Comparison of ENCODE assay signal across 8 cellular contexts in the genomic region with DNA sequence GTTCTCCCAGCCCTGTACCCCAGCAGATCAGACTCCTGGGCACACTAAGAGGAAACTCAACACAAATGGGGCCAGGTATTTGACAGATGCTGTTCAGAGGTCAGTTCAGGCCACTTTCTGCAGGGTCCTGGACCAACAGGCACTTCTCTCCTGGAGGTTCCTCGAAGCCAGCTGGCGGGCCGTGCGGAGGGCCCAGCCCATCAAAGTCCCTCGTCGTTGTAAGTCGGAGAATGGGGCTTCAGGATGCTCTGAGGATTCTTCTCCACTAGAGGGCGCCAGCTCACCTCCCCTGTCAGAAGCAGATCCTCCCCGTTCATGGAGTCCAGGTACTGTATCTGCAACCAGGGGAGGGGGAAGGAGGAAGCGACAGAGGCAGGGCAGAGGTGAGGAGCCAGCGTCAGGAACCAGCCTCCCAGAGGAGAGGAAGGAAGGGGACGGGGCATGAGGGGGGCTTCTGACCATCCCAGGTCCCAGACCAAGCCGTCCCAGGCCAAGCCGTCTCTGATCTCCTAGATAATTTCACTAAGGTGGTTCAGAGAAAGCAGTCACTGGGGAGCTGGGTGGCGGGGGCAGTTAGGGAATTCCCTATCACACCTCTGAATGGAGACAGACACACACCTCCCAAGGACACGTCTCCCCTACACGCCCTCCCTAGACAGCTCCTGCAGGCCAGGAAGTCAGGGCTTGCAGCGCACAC. TPM values are rescaled to one million over a fixed set of nuclear protein-coding genes. Genes with fewer than 3 reads are reported as not detected.
DNase-seq lines count a peak whose midpoint lies in the region; ATAC-seq, FAIRE-seq and TF ChIP-seq lines count a peak whose summit lies in the region.

No MANE protein-coding gene starts in this region.

- H3K9me3 ChIP-seq in pancreas (no peaks in the 10 kb centered on the region), tibial nerve (no peaks in the 10 kb centered on the region)

- no peak for FAIRE-seq in pancreas (lab: Jason Lieb, UNC)

- TF ChIP-seq CTCF in pancreas (IDR thresholded peaks at IDR 0.05): peak; percentile 81 to 95 (median 89)
- peak; percentile 87 to 92 (median 89) for TF ChIP-seq CTCF in tibial nerve (IDR thresholded peaks at IDR 0.05)

- ATAC-seq in GM18907 (IDR thresholded peaks at IDR 0.05; ENCODE audit: unreplicated experiment): peak; percentile 58
- ATAC-seq in pancreas: peak; percentile 74 to 89 (median 86)

- WGBS in pancreas, 2 donors: 25 to 28% methylated on average over 18 of the region's 18 CpGs
- WGBS in tibial nerve, 2 donors: 25 to 40% methylated on average over 15 to 17 of the region's 18 CpGs

- DNase-seq in A172 (ENCODE audit: low spot score) (peak; percentile 96), NCI-H1048 (lab: John Stamatoyannopoulos, UW) (peak; percentile 82), SK-N-DZ (ENCODE audit: low spot score) (peak; percentile 92), glomerular visceral epithelial cell (ENCODE audit: extremely low spot score) (peak; percentile 98), pancreas (peak; percentile 69 to 86 (median 78)), tibial nerve (ENCODE audit: low spot score in 2 of 2) (peak; percentile 65 to 91)
- peak; percentile 85 for DNase-seq in activated naive CD4-positive, alpha-beta T cell treated with Interleukin-2 at 50 U/mL for 16 hours

- TF ChIP-seq POLR2A in tibial nerve (IDR thresholded peaks at IDR 0.05): no peak

- no peak for TF ChIP-seq EP300 in tibial nerve (IDR thresholded peaks at IDR 0.05)

- H3K4me3 ChIP-seq in pancreas (no peak overlapping the region), tibial nerve (no peak overlapping the region)

- H3K36me3 ChIP-seq in pancreas (no peaks in the 10 kb centered on the region), tibial nerve (peaks cover 0 to 7% (median 0%) of the 10 kb centered on the region in 3 donors)

- H3K27me3 ChIP-seq in pancreas (no peaks in the 10 kb centered on the region), tibial nerve (no peaks in the 10 kb centered on the region)

- H3K4me1 ChIP-seq in pancreas: peaks cover 0 to 5% (median 0%) of the 10 kb centered on the region in 3 donors
- peaks cover 0 to 50% (median 22%) of the 10 kb centered on the region in 4 donors for H3K4me1 ChIP-seq in tibial nerve

- intact Hi-C loops in pancreas (cut with DNase I): loop anchor here in 1 of 3 donors (5.0 kb wide), 1 partner anchor 133 kb away; a partner anchor contains a TSS

- H3K27ac ChIP-seq in pancreas: no peak overlapping the region
- peak overlapping the region in 2 of 4 donors; percentile 13 to 89 for H3K27ac ChIP-seq in tibial nerve

RNA-seq across cellular contexts. Expression of a gene that starts 11.7 kb away (rescaled TPM):
- total RNA-seq in A172 (2014; rRNA removed; shearing (Covaris generic)): 0.24 TPM in 1 of 2 replicates, not detected in the other
- polyA plus RNA-seq in SK-N-DZ (2014; cell fraction: cytosol; rRNA removed): not detected in 2 replicates
- 0.38 TPM in 1 of 2 replicates, not detected in the other for polyA plus RNA-seq in SK-N-DZ (2014; cell fraction: nucleus; rRNA removed)
- not detected for total RNA-seq in pancreas
- polyA plus RNA-seq in pancreas: not detected
- total RNA-seq in tibial nerve: not detected

RNA-seq across cellular contexts. Expression of a gene that starts 19.3 kb away (rescaled TPM):
- total RNA-seq in A172 (2014; rRNA removed; shearing (Covaris generic)): 230 and 292 TPM in 2 replicates
- 270 and 283 TPM in 2 replicates for polyA plus RNA-seq in SK-N-DZ (2014; cell fraction: cytosol; rRNA removed)
- polyA plus RNA-seq in SK-N-DZ (2014; cell fraction: nucleus; rRNA removed): 178 and 255 TPM in 2 replicates
- total RNA-seq in pancreas (10 to 100 TPM; 30.6 to 59.2 (median 45.5) TPM), tibial nerve (100 to 1,000 TPM in 1 of 4 donors, 10 to 100 TPM in 3; 69.5 to 110 (median 86.8) TPM)
- 10 to 100 TPM; 61.3 to 79.4 TPM for polyA plus RNA-seq in pancreas

RNA-seq across cellular contexts. Expression of a gene that starts 26.0 kb away (rescaled TPM):
- 11.4 and 15.1 TPM in 2 replicates for total RNA-seq in A172 (2014; rRNA removed; shearing (Covaris generic))
- polyA plus RNA-seq in SK-N-DZ (2014; cell fraction: cytosol; rRNA removed): 9.7 and 12.5 TPM in 2 replicates
- polyA plus RNA-seq in SK-N-DZ (2014; cell fraction: nucleus; rRNA removed): 16.3 and 18.4 TPM in 2 replicates
- total RNA-seq in pancreas (10 to 100 TPM; 28.9 to 49.9 (median 44.4) TPM), tibial nerve (10 to 100 TPM; 30.4 to 41.2 (median 34.4) TPM)
- polyA plus RNA-seq in pancreas: 10 to 100 TPM; 53.7 to 74.9 TPM
